Comparison of ENCODE assay signal across 9 cellular contexts in the genomic region with DNA sequence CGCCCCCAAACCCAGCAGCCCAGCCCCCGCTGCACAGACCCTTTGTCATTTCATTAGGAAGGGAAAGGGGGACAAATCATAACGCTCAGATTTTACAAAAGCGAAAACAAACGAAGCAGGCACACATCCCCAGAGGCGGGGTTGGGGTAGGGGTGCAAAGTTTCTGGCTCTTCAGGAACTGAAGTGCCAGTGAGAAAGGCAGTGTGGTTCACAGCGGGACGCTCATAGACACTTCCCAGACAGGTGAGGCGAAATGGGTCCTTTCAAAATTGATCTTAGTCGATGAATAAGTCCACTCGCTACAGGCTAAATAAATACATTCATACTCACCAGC. TPM values are rescaled to one million over a fixed set of nuclear protein-coding genes. Genes with fewer than 3 reads are reported as not detected.
A peak's percentile ranks its signal among the peaks of the same experiment; 100 is the strongest.
DNase-seq lines count a peak whose midpoint lies in the region; ATAC-seq, FAIRE-seq and TF ChIP-seq lines count a peak whose summit lies in the region.
"Had no signal": no experiment of that assay in that cellular context is flagged by ENCODE, and none has a peak within 500 bp of the region (broad histone marks: within the 10 kb centered on the region; RNA-seq: fewer than 3 reads in every experiment).

No MANE protein-coding gene starts in this region.

- H3K9me3 ChIP-seq in left ventricle myocardium inferior (replicated peaks) (no peaks in the 10 kb centered on the region), keratinocyte (ENCODE audit: control insufficient read depth, low read depth, low read length) (no peaks in the 10 kb centered on the region), tibial artery (no peaks in the 10 kb centered on the region)

- H4K20me1 ChIP-seq in keratinocyte (ENCODE audit: control insufficient read depth, extremely low read depth, insufficient read depth, low read length), result no peaks in the 10 kb centered on the region

- H2AFZ ChIP-seq in keratinocyte (ENCODE audit: control insufficient read depth, low read length), result peak overlapping the region; percentile 42

- no peak for TF ChIP-seq CTCF in left ventricle myocardium inferior (IDR thresholded peaks at IDR 0.05; ENCODE audit: borderline replicate concordance)
- TF ChIP-seq CTCF in keratinocyte (optimal IDR thresholded peaks at IDR 0.05 in 1 of 3, IDR thresholded peaks at IDR 0.05 in 1 of 3, conservative IDR thresholded peaks at IDR 0.05 in 1 of 3; ENCODE audit: extremely low read depth in 1 of 3, insufficient read depth in 2 of 3, low read length in 3 of 3), result no peak
- no peak for TF ChIP-seq CTCF in tibial artery (IDR thresholded peaks at IDR 0.05)

- ATAC-seq in Right ventricle myocardium superior (ENCODE audit: poor library complexity), result no peak
- peak; percentile 10 for ATAC-seq in HG03280 (IDR thresholded peaks at IDR 0.05; ENCODE audit: unreplicated experiment)

- DNase-seq in left ventricle myocardium inferior (no peak), Right ventricle myocardium superior (no peak), keratinocyte (ENCODE audit: low read depth, low spot score) (no peak), tibial artery (no peak), LoVo (ENCODE audit: low spot score) (no peak)
- DNase-seq in activated CD4-positive, alpha-beta memory T cell treated with anti-CD3 and anti-CD28 coated beads for 36 hours, result no peak
- DNase-seq in stimulated activated CD4-positive, alpha-beta T cell treated with anti-CD3 and anti-CD28 coated beads, Interleukin-15, amount 100 ng/mL, for 24 hours, result no peak

- no peaks in the 10 kb centered on the region for H3K79me2 ChIP-seq in keratinocyte (ENCODE audit: control insufficient read depth, insufficient read depth, low read length)

- no peaks in the 10 kb centered on the region for H3K36me3 Mint-ChIP-seq in activated CD4-positive, alpha-beta memory T cell treated with anti-CD3 and anti-CD28 coated beads for 36 hours

- H3K4me3 Mint-ChIP-seq in activated CD4-positive, alpha-beta memory T cell treated with anti-CD3 and anti-CD28 coated beads for 36 hours, result peak overlapping the region; percentile 88

- H3K4me3 ChIP-seq in left ventricle myocardium inferior (peak overlapping the region; percentile 73), keratinocyte (ENCODE audit: control insufficient read depth in 2 of 3, extremely low read depth in 1 of 3, insufficient read depth in 2 of 3, low read depth in 1 of 3, low read length in 3 of 3) (peak overlapping the region; percentile 38 to 69 (median 57)), tibial artery (peak overlapping the region; percentile 66 to 80)

- H3K27me3 ChIP-seq in left ventricle myocardium inferior (ENCODE audit: low read depth) (no peaks in the 10 kb centered on the region), keratinocyte (ENCODE audit: control insufficient read depth, extremely low read depth, insufficient read depth, low read length) (no peaks in the 10 kb centered on the region), tibial artery (no peaks in the 10 kb centered on the region)

- no peaks in the 10 kb centered on the region for H3K9me3 Mint-ChIP-seq in activated CD4-positive, alpha-beta memory T cell treated with anti-CD3 and anti-CD28 coated beads for 36 hours

- no peaks in the 10 kb centered on the region for H3K27me3 Mint-ChIP-seq in activated CD4-positive, alpha-beta memory T cell treated with anti-CD3 and anti-CD28 coated beads for 36 hours

- H3K4me1 Mint-ChIP-seq in activated CD4-positive, alpha-beta memory T cell treated with anti-CD3 and anti-CD28 coated beads for 36 hours (ENCODE audit: low read depth), result peaks cover 34% of the 10 kb centered on the region

- CTCF ChIA-PET in activated CD4-positive, alpha-beta memory T cell treated with anti-CD3 and anti-CD28 coated beads for 36 hours (lab: Charles Lee), result interaction anchor here (2.2 kb wide), 1 partner anchor 9 kb away, joined by 10 read pairs; no protein-coding TSS in a partner anchor

- no peaks in the 10 kb centered on the region for H3K36me3 ChIP-seq in left ventricle myocardium inferior
- no peaks in the 10 kb centered on the region for H3K36me3 ChIP-seq in keratinocyte (ENCODE audit: control insufficient read depth in 2 of 2, extremely low read depth in 1 of 2, insufficient read depth in 2 of 2, low read length in 2 of 2)
- no peaks in the 10 kb centered on the region for H3K36me3 ChIP-seq in tibial artery

- H3K9ac ChIP-seq in keratinocyte (ENCODE audit: control insufficient read depth, extremely low read depth, insufficient read depth, low read length), result peak overlapping the region; percentile 85

- no peaks in the 10 kb centered on the region for H3K4me1 ChIP-seq in left ventricle myocardium inferior
- peaks cover 7% of the 10 kb centered on the region for H3K4me1 ChIP-seq in keratinocyte (ENCODE audit: control insufficient read depth, extremely low read depth, insufficient read depth, low read length)
- no peaks in the 10 kb centered on the region for H3K4me1 ChIP-seq in tibial artery

- FAIRE-seq in keratinocyte (lab: Jason Lieb, UNC), result no peak
- FAIRE-seq: islet of Langerhans had no signal

- H3K4me2 ChIP-seq in keratinocyte (ENCODE audit: control insufficient read depth, extremely low read depth, insufficient read depth, low read depth, low read length), result peak overlapping the region; percentile 80

- POLR2A ChIA-PET in activated CD4-positive, alpha-beta memory T cell treated with anti-CD3 and anti-CD28 coated beads for 36 hours (lab: Charles Lee), result interaction anchor here (0.9 kb wide), 2 partner anchors 10 to 27 kb away, joined by 3 read pairs; no protein-coding TSS in a partner anchor

- H3K9me1 ChIP-seq in keratinocyte (ENCODE audit: control insufficient read depth, extremely low read depth, insufficient read depth, low read length), result no peaks in the 10 kb centered on the region

- dilution Hi-C loops in keratinocyte (cut with MboI; ENCODE audit: extremely low pct_ligation_motif_present, low sequenced_read_pairs), result no loop called here

- intact Hi-C loops in left ventricle myocardium inferior (cut with micrococcal nuclease) (no loop called here), Right ventricle myocardium superior (cut with DNase I) (no loop called here), tibial artery (cut with DNase I; ENCODE audit: low total_unique reads) (no loop called here)
- intact Hi-C loops in activated CD4-positive, alpha-beta memory T cell treated with anti-CD3 and anti-CD28 coated beads for 36 hours (cut with micrococcal nuclease), result loop anchor here (2.0 to 5.0 kb wide), 2 partner anchors 132 to 659 kb away; no protein-coding TSS in a partner anchor

- H3K27ac Mint-ChIP-seq in activated CD4-positive, alpha-beta memory T cell treated with anti-CD3 and anti-CD28 coated beads for 36 hours, result peak overlapping the region; percentile 91

- H3K27ac ChIP-seq in left ventricle myocardium inferior (replicated peaks) (no peak overlapping the region), keratinocyte (ENCODE audit: control insufficient read depth, insufficient read depth, low read length) (peak overlapping the region; percentile 79), tibial artery (peak overlapping the region in 1 of 2 donors; percentile 69)

RNA-seq across cellular contexts. Expression of a gene that starts 1.2 kb away (rescaled TPM):
- total RNA-seq in left ventricle myocardium inferior, result 38.5 TPM
- total RNA-seq in Right ventricle myocardium superior, result 31.1 TPM
- 10 to 100 TPM; 13.7 to 14.7 TPM for total RNA-seq in activated CD4-positive, alpha-beta memory T cell treated with anti-CD3 and anti-CD28 coated beads for 36 hours
- 6.9 to 7.1 TPM (median 6.9 TPM) in 3 replicates for polyA plus RNA-seq in keratinocyte
- 11.2 TPM for polyA plus RNA-seq in keratinocyte (2011; ENCODE audit: low read depth)
- 4.1 and 6.2 TPM in 2 replicates for polyA plus RNA-seq in keratinocyte (2011; cell fraction: cytosol; rRNA removed)
- 4.1 and 4.6 TPM in 2 replicates for polyA plus RNA-seq in keratinocyte (2011; cell fraction: nucleus; rRNA removed)
- polyA plus RNA-seq in keratinocyte (2012; ENCODE audit: low replicate concordance), result 2.0 and 3.8 TPM in 2 replicates
- polyA minus RNA-seq in keratinocyte, result 31.9 to 42.2 TPM (median 33.8 TPM) in 3 replicates
- 20.9 TPM for polyA minus RNA-seq in keratinocyte (2011; cell fraction: cytosol; rRNA and poly(A)+ RNA removed)
- 6.0 and 7.9 TPM in 2 replicates for polyA minus RNA-seq in keratinocyte (2011; cell fraction: nucleus; rRNA and poly(A)+ RNA removed)
